Comparison of ENCODE assay signal across 8 cellular contexts in genomic region chr7:98399903-98400537, GRCh38. TPM values are rescaled to one million over a fixed set of nuclear protein-coding genes. Genes with fewer than 3 reads are reported as not detected.
A peak's percentile ranks its signal among the peaks of the same experiment; 100 is the strongest.
DNase-seq lines count a peak whose midpoint lies in the region; ATAC-seq and TF ChIP-seq lines count a peak whose summit lies in the region.

No MANE protein-coding gene starts in this region.

- no peak overlapping the region for H4K5ac ChIP-seq in mesendoderm (ENCODE audit: low read length)

- no peak overlapping the region for H3K27ac ChIP-seq in mesendoderm (ENCODE audit: low read depth, low read length)

- H3K36me3 ChIP-seq in HAP-1 (replicated peaks): no peaks in the 10 kb centered on the region
- no peaks in the 10 kb centered on the region for H3K36me3 ChIP-seq in mesendoderm (ENCODE audit: control insufficient read depth, insufficient read depth, low read length)

- H3K9me3 ChIP-seq in HAP-1: no peaks in the 10 kb centered on the region

- H3K4me1 ChIP-seq in HAP-1 (peaks cover 5% of the 10 kb centered on the region), mesendoderm (ENCODE audit: control insufficient read depth, low read depth, low read length) (peaks cover 4% of the 10 kb centered on the region)

- DNase-seq in AG09309 (ENCODE audit: low read depth) (no peak), HAP-1 (ENCODE audit: low spot score in 2 of 2) (no peak), astrocyte of the spinal cord (ENCODE audit: low read depth, low spot score) (peak; percentile 53), mesendoderm (peak; percentile 82), amniotic stem cell (lab: John Stamatoyannopoulos, UW) (no peak), NCI-H524 (lab: John Stamatoyannopoulos, UW) (no peak)
- DNase-seq in activated effector memory CD4-positive, alpha-beta T cell treated with Interleukin-2 at 50 U/mL for 16 hours: no peak

- no peak overlapping the region for H2BK5ac ChIP-seq in mesendoderm (ENCODE audit: low read length)

- H3K4me3 ChIP-seq in AG09309 (ENCODE audit: control insufficient read depth, low read depth, low read length) (peak overlapping the region; percentile 87), HAP-1 (peak overlapping the region; percentile 55), astrocyte of the spinal cord (ENCODE audit: low read depth, low read length) (peak overlapping the region; percentile 74), mesendoderm (ENCODE audit: low read length) (peak overlapping the region; percentile 81)

- H3K23ac ChIP-seq in mesendoderm (ENCODE audit: low read length): no peak overlapping the region

- no peak overlapping the region for H2BK15ac ChIP-seq in mesendoderm (replicated peaks; ENCODE audit: low read depth)

- ATAC-seq in GM18498 (IDR thresholded peaks at IDR 0.05; ENCODE audit: unreplicated experiment): no peak

- H3K18ac ChIP-seq in mesendoderm (ENCODE audit: low read length): peak overlapping the region; percentile 25

- in situ Hi-C loops in HAP-1 (cut with MboI; ENCODE audit: low sequenced_read_pairs) (no loop called here), astrocyte of the spinal cord (cut with HindIII; ENCODE audit: low sequenced_read_pairs) (no loop called here)

- no CpG with 5 or more reads among the region's 22 CpGs for WGBS in mesendoderm (ENCODE audit: extremely low coverage, insufficient coverage, low lambda C conversion rate)

- peak overlapping the region; percentile 85 for H3K9ac ChIP-seq in mesendoderm (ENCODE audit: low read length)

- peak overlapping the region; percentile 80 for H3K4me2 ChIP-seq in mesendoderm (ENCODE audit: low read length)

- H4K8ac ChIP-seq in mesendoderm (ENCODE audit: low read depth, low read length): no peak overlapping the region

- H2AK5ac ChIP-seq in mesendoderm (ENCODE audit: low read length): no peak overlapping the region

- TF ChIP-seq CTCF in AG09309 (IDR thresholded peaks at IDR 0.05; ENCODE audit: control insufficient read depth, insufficient read depth, low read depth, low read length, missing control alignments) (no peak), astrocyte of the spinal cord (IDR thresholded peaks at IDR 0.05; ENCODE audit: low read depth, low read length) (no peak)

- peaks cover 4% of the 10 kb centered on the region for H3K79me1 ChIP-seq in mesendoderm (ENCODE audit: low read length)

- H3K27me3 ChIP-seq in HAP-1 (ENCODE audit: low read depth) (no peaks in the 10 kb centered on the region), mesendoderm (ENCODE audit: insufficient read depth, low read length, poor library complexity) (no peaks in the 10 kb centered on the region)

- peak overlapping the region; percentile 84 for H3K4ac ChIP-seq in mesendoderm (ENCODE audit: low read depth, low read length)

- no peak overlapping the region for H2BK120ac ChIP-seq in mesendoderm (ENCODE audit: low read depth, low read length)

- peaks cover 35% of the 10 kb centered on the region for H3K79me2 ChIP-seq in mesendoderm (ENCODE audit: control insufficient read depth, insufficient read depth, low read length)

- peak overlapping the region; percentile 88 for H3K56ac ChIP-seq in mesendoderm (ENCODE audit: low read length)

RNA-seq across cellular contexts. Expression of gene BAIAP2L1, which starts 0.9 kb away (rescaled TPM):
- 20.6 TPM for polyA plus RNA-seq in mesendoderm (2013, experiment 1 of 2)
- 21.3 TPM for polyA plus RNA-seq in mesendoderm (2013, experiment 2 of 2)

Comparison
In these comparisons a context has a peak if more than half of its experiments do, and no peak if none do; other contexts are left out.
1. DNase-seq: peak in astrocyte of the spinal cord (single experiment) and mesendoderm (single experiment); none in AG09309 (single experiment), HAP-1 (0 of 2), activated effector memory CD4-positive, alpha-beta T cell treated with Interleukin-2 at 50 U/mL for 16 hours (single experiment), amniotic stem cell (single experiment) and NCI-H524 (0 of 2).
2. Peak in every context shown above with its lines, with median percentiles within 50 percentile points of each other: H3K4me3 ChIP-seq.